In genomic region chr2:46142546-46143329, GRCh38 we compare ENCODE assay signal across 16 cellular contexts.
DNase-seq lines count a peak whose midpoint lies in the region; ATAC-seq lines count a peak whose summit lies in the region.
"Had no signal": no experiment of that assay in that cellular context is flagged by ENCODE, and none has a peak within 500 bp of the region (broad histone marks: within the 10 kb centered on the region; RNA-seq: fewer than 3 reads in every experiment).

No MANE protein-coding gene starts in this region.

- peaks cover 25% of the 10 kb centered on the region for H3K4me1 Mint-ChIP-seq in central memory CD8-positive, alpha-beta T cell
- H3K4me1 Mint-ChIP-seq: B cell had no signal

- H3K27ac Mint-ChIP-seq in central memory CD8-positive, alpha-beta T cell (ENCODE audit: low read depth): peak overlapping the region; percentile 52
- H3K27ac Mint-ChIP-seq: activated T-cell treated with anti-CD3 and anti-CD28 coated beads, Interleukin-2, amount 50 U/mL, for 24 hours; B cell had no signal

- H3K27me3 ChIP-seq in BLaER1: no peaks in the 10 kb centered on the region
- no peaks in the 10 kb centered on the region for H3K27me3 ChIP-seq in mucosa of rectum (ENCODE audit: control insufficient read depth in 2 of 2, insufficient read depth in 2 of 2, low read length in 2 of 2)

- peaks cover 6% of the 10 kb centered on the region for H3K36me3 Mint-ChIP-seq in central memory CD8-positive, alpha-beta T cell (ENCODE audit: insufficient read depth)

- H3K27me3 Mint-ChIP-seq in central memory CD8-positive, alpha-beta T cell: no peaks in the 10 kb centered on the region
- H3K27me3 Mint-ChIP-seq: activated T-cell treated with anti-CD3 and anti-CD28 coated beads, Interleukin-2, amount 50 U/mL, for 24 hours; B cell had no signal

- DNase-seq in central memory CD8-positive, alpha-beta T cell (ENCODE audit: low spot score in 2 of 2): no peak
- no peak for DNase-seq in GM19238 (ENCODE audit: insufficient read length, low spot score)
- no peak for DNase-seq in stimulated activated CD8-positive, alpha-beta memory T cell treated with anti-CD3 and anti-CD28 coated beads, Interleukin-4, amount 100 ng/mL, for 48 hours
- DNase-seq in NCI-H524 (lab: John Stamatoyannopoulos, UW): no peak
- DNase-seq in NCI-H2227 (lab: John Stamatoyannopoulos, UW; ENCODE audit: unreplicated experiment): no peak
- DNase-seq: activated CD4-positive, CD25-positive, alpha-beta regulatory T cell treated with anti-CD3 and anti-CD28 coated beads, Interleukin-2, amount 50 U/mL, for 72 hours; activated T-cell treated with anti-CD3 and anti-CD28 coated beads, Interleukin-2, amount 50 U/mL, for 24 hours; amniotic stem cell; NCI-H1048 had no signal

- H3K27ac ChIP-seq in BLaER1: no peak overlapping the region
- H3K27ac ChIP-seq in KOPT-K1 (ENCODE audit: low read depth, low read length, poor library complexity, severe bottlenecking): peak overlapping the region; percentile 95
- peak overlapping the region; percentile 79 to 84 for H3K27ac ChIP-seq in mucosa of rectum (ENCODE audit: low read depth in 2 of 2, low read length in 2 of 2)
- H3K27ac ChIP-seq: coronary artery, GM23248, HL-60 had no signal

- H3K36me3 ChIP-seq in BLaER1 (peaks cover 73% of the 10 kb centered on the region), KOPT-K1 (ENCODE audit: insufficient read depth, low read length) (no peaks in the 10 kb centered on the region), mucosa of rectum (ENCODE audit: control insufficient read depth in 2 of 2, insufficient read depth in 2 of 2, low read length in 2 of 2) (peaks cover 3 to 5% of the 10 kb centered on the region in 2 donors)

- H3K4me3 ChIP-seq in BLaER1 (no peak overlapping the region), mucosa of rectum (ENCODE audit: low read length in 2 of 2) (peak overlapping the region; percentile 1 to 17)
- H3K4me3 ChIP-seq: coronary artery, GM23248 had no signal

- H3K4me1 ChIP-seq in BLaER1: peaks cover 50% of the 10 kb centered on the region
- H3K4me1 ChIP-seq in mucosa of rectum (ENCODE audit: control insufficient read depth in 2 of 2, insufficient read depth in 2 of 2, low read length in 2 of 2): peaks cover 17 to 18% of the 10 kb centered on the region in 2 donors

- peak overlapping the region; percentile 27 for H3K4me2 ChIP-seq in BLaER1

- 0 out of 2 replicates have a peak, but pooled peaks cover 6% of the 10 kb centered on the region for H4K20me1 ChIP-seq in BLaER1

- H3K9me3 Mint-ChIP-seq in central memory CD8-positive, alpha-beta T cell: no peaks in the 10 kb centered on the region
- H3K9me3 Mint-ChIP-seq: activated T-cell treated with anti-CD3 and anti-CD28 coated beads, Interleukin-2, amount 50 U/mL, for 24 hours had no signal

- no peak for ATAC-seq in central memory CD8-positive, alpha-beta T cell (replicated peaks; ENCODE audit: extremely low read depth, poor library complexity, severe bottlenecking)

- no peaks in the 10 kb centered on the region for H3K9me3 ChIP-seq in BLaER1
- no peaks in the 10 kb centered on the region for H3K9me3 ChIP-seq in KOPT-K1 (ENCODE audit: insufficient read depth, low read length, poor library complexity, severe bottlenecking)
- H3K9me3 ChIP-seq in mucosa of rectum (ENCODE audit: control insufficient read depth in 2 of 2, low read length in 2 of 2): no peaks in the 10 kb centered on the region

- H3K4me3 Mint-ChIP-seq in central memory CD8-positive, alpha-beta T cell: no peak overlapping the region
- H3K4me3 Mint-ChIP-seq: activated T-cell treated with anti-CD3 and anti-CD28 coated beads, Interleukin-2, amount 50 U/mL, for 24 hours; B cell had no signal

- no peak overlapping the region for H3K9ac ChIP-seq in BLaER1
- H3K9ac ChIP-seq in mucosa of rectum (ENCODE audit: low read depth in 1 of 2, low read length in 2 of 2): no peak overlapping the region
- H3K9ac ChIP-seq: GM23248 had no signal
